8 cellular contexts compared by ENCODE assay signal in genomic region chr12:121626853-121627623, GRCh38. TPM values are rescaled to one million over a fixed set of nuclear protein-coding genes. Genes with fewer than 3 reads are reported as not detected.
DNase-seq lines count a peak whose midpoint lies in the region; ATAC-seq and TF ChIP-seq lines count a peak whose summit lies in the region.

No MANE protein-coding gene starts in this region.

- TF ChIP-seq CTCF in RWPE2 (IDR thresholded peaks at IDR 0.05; ENCODE audit: poor library complexity, severe bottlenecking) (peak; percentile 31), ovary (IDR thresholded peaks at IDR 0.05) (peak in 1 of 3 donors; percentile 24), thyroid gland (IDR thresholded peaks at IDR 0.05) (peak in 3 of 6 experiments; percentile 5 to 10 (median 8))

- H3K4me1 ChIP-seq in RWPE2 (ENCODE audit: insufficient read depth, poor library complexity, severe bottlenecking): peaks cover 15% of the 10 kb centered on the region
- peaks cover 5% of the 10 kb centered on the region for H3K4me1 ChIP-seq in ovary (ENCODE audit: insufficient read depth)
- H3K4me1 ChIP-seq in thyroid gland: peaks cover 26 to 44% of the 10 kb centered on the region in 2 donors

- peak; percentile 26 for ATAC-seq in GM19372 (IDR thresholded peaks at IDR 0.05; ENCODE audit: low read depth, unreplicated experiment)
- ATAC-seq in HG03521 (IDR thresholded peaks at IDR 0.05; ENCODE audit: unreplicated experiment): peak; percentile 22
- peak; percentile 72 for ATAC-seq in RWPE2 (ENCODE audit: low read depth)

- no peaks in the 10 kb centered on the region for H3K27me3 ChIP-seq in RWPE2 (ENCODE audit: insufficient read depth, poor library complexity, severe bottlenecking)
- H3K27me3 ChIP-seq in ovary: no peaks in the 10 kb centered on the region
- H3K27me3 ChIP-seq in thyroid gland: no peaks in the 10 kb centered on the region

- H3K9me3 ChIP-seq in RWPE2 (ENCODE audit: severe bottlenecking) (no peaks in the 10 kb centered on the region), ovary (no peaks in the 10 kb centered on the region), thyroid gland (no peaks in the 10 kb centered on the region)

- no peak for TF ChIP-seq EP300 in ovary (IDR thresholded peaks at IDR 0.05)

- intact Hi-C loops in ovary (cut with DNase I) (loop anchor here in 3 of 4 donors (5.0 to 10.0 kb wide), 5 partner anchors 50 to 130 kb away; no protein-coding TSS in a partner anchor), thyroid gland (cut with DNase I) (loop anchor here (5.0 to 10.0 kb wide), 2 partner anchors 50 to 72 kb away; no protein-coding TSS in a partner anchor)

- 0 to 1% (median 1%) methylated on average over 24 to 51 of the region's 52 CpGs for WGBS in ovary, 3 donors
- 0 to 1% methylated on average over 11 to 28 of the region's 52 CpGs for WGBS in thyroid gland, 2 donors

- H3K4me3 ChIP-seq in RWPE2 (ENCODE audit: severe bottlenecking) (peak overlapping the region; percentile 73), ovary (peak overlapping the region; percentile 58), thyroid gland (replicated peaks in 1 of 3) (peak overlapping the region; percentile 26 to 74 (median 43))

- H3K27ac ChIP-seq in RWPE2 (ENCODE audit: poor library complexity, severe bottlenecking): peak overlapping the region; percentile 78
- H3K27ac ChIP-seq in ovary: peak overlapping the region; percentile 77 to 87
- peak overlapping the region; percentile 91 to 98 (median 92) for H3K27ac ChIP-seq in thyroid gland

- DNase-seq in COLO668 (lab: John Stamatoyannopoulos, UW; ENCODE audit: unreplicated experiment) (peak; percentile 73), RWPE2 (ENCODE audit: low spot score) (peak; percentile 71), globus pallidus (ENCODE audit: low spot score) (peak; percentile 56), ovary (peak; percentile 49 to 75 (median 61)), thyroid gland (peak; percentile 69 to 70)
- peak; percentile 90 for DNase-seq in activated naive CD4-positive, alpha-beta T cell treated with Interleukin-2 at 50 U/mL for 16 hours

- TF ChIP-seq POLR2A in ovary (IDR thresholded peaks at IDR 0.05) (no peak), thyroid gland (IDR thresholded peaks at IDR 0.05) (no peak)

- no peaks in the 10 kb centered on the region; the same call in none of the 2 replicates for H3K36me3 ChIP-seq in RWPE2 (ENCODE audit: low read depth)
- no peaks in the 10 kb centered on the region for H3K36me3 ChIP-seq in ovary
- H3K36me3 ChIP-seq in thyroid gland: no peaks in the 10 kb centered on the region

RNA-seq across cellular contexts. Expression of gene ORAI1, which starts 0.7 kb away (rescaled TPM):
- total RNA-seq in ovary (10 to 100 TPM in 5 of 7 donors, 1 to 10 TPM in 2; 4.5 to 18.4 (median 12.3) TPM), thyroid gland (10 to 100 TPM; 12.7 to 27.1 (median 17.0) TPM)
- polyA plus RNA-seq in ovary: 10 to 100 TPM in 1 of 2 donors, 1 to 10 TPM in 1; 3.4 to 13.7 TPM

RNA-seq across cellular contexts. Expression of gene MORN3, which starts 42.4 kb away (rescaled TPM):
- total RNA-seq in ovary (1 to 10 TPM in 2 of 7 donors, under 1 TPM in 5; 0.08 to 3.2 (median 0.65) TPM), thyroid gland (1 to 10 TPM in 3 of 4 donors, under 1 TPM in 1; 0.40 to 2.3 (median 1.1) TPM)
- polyA plus RNA-seq in ovary: 1 to 10 TPM in 1 of 2 donors, under 1 TPM in 1; 0.65 to 1.2 TPM

RNA-seq across cellular contexts. Expression of gene KDM2B, which starts 46.2 kb away (rescaled TPM):
- total RNA-seq in ovary (10 to 100 TPM; 14.9 to 33.6 (median 26.1) TPM), thyroid gland (10 to 100 TPM; 15.5 to 32.1 (median 21.2) TPM)
- 10 to 100 TPM; 13.2 to 17.1 TPM for polyA plus RNA-seq in ovary

Comparison
In these comparisons a context has a peak if more than half of its experiments do, and no peak if none do; other contexts are left out.
1. Peak in every context shown above with its lines: DNase-seq, ATAC-seq, H3K4me3 ChIP-seq and H3K27ac ChIP-seq.
2. ATAC-seq: peak in every context shown above with its lines; median percentile 72 in RWPE2; 26 in GM19372; 22 in HG03521.